ENCODE assay signal across 14 cellular contexts in genomic region chr9:81596671-81597426, GRCh38.
DNase-seq lines count a peak whose midpoint lies in the region; ATAC-seq and TF ChIP-seq lines count a peak whose summit lies in the region.
"Had no signal": no experiment of that assay in that cellular context is flagged by ENCODE, and none has a peak within 500 bp of the region (broad histone marks: within the 10 kb centered on the region; RNA-seq: fewer than 3 reads in every experiment).

No MANE protein-coding gene starts in this region.

- DNase-seq in NCI-H510A treated with DMSO at 0.1 percent for 48 hours (lab: John Stamatoyannopoulos, UW) (peak; percentile 19), NCI-H510A (lab: John Stamatoyannopoulos, UW) (no peak), OCI-M1 (lab: John Stamatoyannopoulos, UW) (peak; percentile 40), iPS-NIHi7 (ENCODE audit: extremely low spot score) (peak; percentile 21), spleen (no peak), GM19238 (ENCODE audit: insufficient read length, low spot score) (no peak)
- no peak for DNase-seq in activated CD4-positive, CD25-positive, alpha-beta regulatory T cell (lab: John Stamatoyannopoulos, UW)
- DNase-seq: 8988T; activated CD4-positive, alpha-beta T cell treated with anti-CD3 and anti-CD28 coated beads for 1 hour; activated T-cell treated with anti-CD3 and anti-CD28 coated beads, Interleukin-2, amount 50 U/mL, for 1 hour; foreskin keratinocyte; NCI-H1105 treated with DMSO at 0.1 percent for 48 hours had no signal

- H3K9me3 ChIP-seq in spleen: peaks cover 0 to 4% (median 0%) of the 10 kb centered on the region in 8 donors

- H3K4me1 ChIP-seq in spleen: peaks cover 20 to 90% (median 63%) of the 10 kb centered on the region in 6 donors
- H3K4me1 ChIP-seq: foreskin keratinocyte had no signal

- H3K27me3 ChIP-seq in spleen (replicated peaks in 1 of 7): no peaks in the 10 kb centered on the region
- H3K27me3 ChIP-seq: foreskin keratinocyte had no signal

- 45 to 51% (median 45%) methylated on average over 13 of the region's 13 CpGs for WGBS in spleen, 5 donors

- H3K36me3 ChIP-seq in spleen: peaks cover 0 to 41% (median 2%) of the 10 kb centered on the region in 6 donors

- no peak for ATAC-seq in GM19452 (IDR thresholded peaks at IDR 0.05; ENCODE audit: unreplicated experiment)
- ATAC-seq: foreskin keratinocyte, Panc1 had no signal

- TF ChIP-seq CTCF in spleen (IDR thresholded peaks at IDR 0.05 in 8 of 11, conservative IDR thresholded peaks at IDR 0.05 in 3 of 11): no peak

- TF ChIP-seq POLR2A in spleen (IDR thresholded peaks at IDR 0.05): no peak

- intact Hi-C loops in spleen (cut with DNase I; ENCODE audit: low total_unique reads): loop anchor here (10.0 kb wide), 2 partner anchors 72 to 88 kb away; partner anchors contain the start of gene TLE1

- peak overlapping the region in 7 of 8 donors; percentile 52 to 80 (median 60) for H3K27ac ChIP-seq in spleen
- H3K27ac ChIP-seq: foreskin keratinocyte had no signal

- H3K4me3 ChIP-seq in spleen: no peak overlapping the region

Comparison
In these comparisons a context has a peak if more than half of its experiments do, and no peak if none do; other contexts are left out.
1. DNase-seq: peak in NCI-H510A treated with DMSO at 0.1 percent for 48 hours (single experiment), OCI-M1 (single experiment) and iPS-NIHi7 (single experiment); none in NCI-H510A (single experiment), spleen (single experiment), activated CD4-positive, CD25-positive, alpha-beta regulatory T cell (0 of 4) and GM19238 (single experiment).